ENCODE assay signal across 24 cellular contexts in genomic region chr17:52027081-52027480, GRCh38.
DNase-seq lines count a peak whose midpoint lies in the region; ATAC-seq and TF ChIP-seq lines count a peak whose summit lies in the region.
"Had no signal": no experiment of that assay in that cellular context is flagged by ENCODE, and none has a peak within 500 bp of the region (broad histone marks: within the 10 kb centered on the region; RNA-seq: fewer than 3 reads in every experiment).

No MANE protein-coding gene starts in this region.

- ATAC-seq in GM19452 (IDR thresholded peaks at IDR 0.05; ENCODE audit: unreplicated experiment) (no peak), sciatic nerve (no peak)
- ATAC-seq: activated naive CD8-positive, alpha-beta T cell treated with anti-CD3 and anti-CD28 coated beads, Interleukin-2, amount 50 U/mL, for 24 hours; natural killer cell treated with Interleukin-12 subunit alpha and Interleukin-12 subunit beta and Interleukin-15 and Interleukin-18, amount 100 ng/mL, for 72 hours had no signal

- no peak overlapping the region for H2AK5ac ChIP-seq in H9 (ENCODE audit: insufficient read length, low read length)

- H4K5ac ChIP-seq in H9 (ENCODE audit: insufficient read length, low read depth, low read length): no peak overlapping the region

- no peaks in the 10 kb centered on the region; a peak in 1 of 5 replicates for H3K9me3 Mint-ChIP-seq in H9
- H3K9me3 Mint-ChIP-seq: natural killer cell treated with Interleukin-12 subunit alpha and Interleukin-12 subunit beta and Interleukin-15 and Interleukin-18, amount 100 ng/mL, for 72 hours had no signal

- intact Hi-C loops in sciatic nerve (cut with DNase I): no loop called here

- H3K79me2 ChIP-seq in H9 (ENCODE audit: insufficient read depth, low read length) (no peaks in the 10 kb centered on the region), smooth muscle cell (ENCODE audit: low read depth) (no peaks in the 10 kb centered on the region)

- no peak overlapping the region for H4K8ac ChIP-seq in H9 (replicated peaks; ENCODE audit: insufficient read length, low read depth, low read length)

- H3K14ac ChIP-seq in H9 (ENCODE audit: insufficient read depth, low read length): no peak overlapping the region

- H2BK15ac ChIP-seq in H9 (ENCODE audit: low read depth, low read length): no peak overlapping the region

- H2BK20ac ChIP-seq in H9 (ENCODE audit: low read depth, low read length, poor library complexity, severe bottlenecking): no peak overlapping the region

- H3K9me3 ChIP-seq in H9 (ENCODE audit: control insufficient read depth, low read depth, low read length) (no peaks in the 10 kb centered on the region), adipocyte (ENCODE audit: control insufficient read depth, low read length) (no peaks in the 10 kb centered on the region), smooth muscle cell (replicated peaks; ENCODE audit: low read depth) (no peaks in the 10 kb centered on the region)
- H3K9me3 ChIP-seq: thyroid gland had no signal

- no peaks in the 10 kb centered on the region for H4K20me1 ChIP-seq in H9 (ENCODE audit: control insufficient read depth, insufficient read depth, insufficient read length)
- H4K20me1 ChIP-seq in smooth muscle cell (ENCODE audit: low read depth): no peaks in the 10 kb centered on the region

- no peaks in the 10 kb centered on the region for H3K4me1 ChIP-seq in H9 (ENCODE audit: insufficient read depth, low read length)
- peaks cover 28% of the 10 kb centered on the region for H3K4me1 ChIP-seq in adipocyte (ENCODE audit: control insufficient read depth, insufficient read depth, low read length)
- H3K4me1 ChIP-seq in smooth muscle cell (ENCODE audit: low read depth): no peaks in the 10 kb centered on the region

- H3K27ac ChIP-seq in H9 (ENCODE audit: insufficient read length, low read depth, low read length) (no peak overlapping the region), smooth muscle cell (ENCODE audit: low read depth) (peak overlapping the region; percentile 87)
- H3K27ac ChIP-seq: brain microvascular endothelial cell, KMS-11, thyroid gland had no signal

- peaks cover 3% of the 10 kb centered on the region for H3F3A ChIP-seq in smooth muscle cell (ENCODE audit: low read depth)

- H3K4me3 ChIP-seq in adipocyte (ENCODE audit: low read length) (peak overlapping the region; percentile 55), smooth muscle cell (no peak overlapping the region)
- H3K4me3 ChIP-seq: thyroid gland had no signal

- H2BK120ac ChIP-seq in H9 (ENCODE audit: low read depth, low read length, poor library complexity, severe bottlenecking): no peak overlapping the region

- no peak overlapping the region for H3K23ac ChIP-seq in H9 (ENCODE audit: insufficient read length, low read depth, low read length)

- no peak overlapping the region for H3K18ac ChIP-seq in H9 (ENCODE audit: insufficient read length, low read depth, low read length)

- H3K27ac Mint-ChIP-seq in H9: no peak overlapping the region
- H3K27ac Mint-ChIP-seq: activated naive CD8-positive, alpha-beta T cell treated with anti-CD3 and anti-CD28 coated beads, Interleukin-2, amount 50 U/mL, for 24 hours; CD8-positive, alpha-beta memory T cell; memory B cell; natural killer cell treated with Interleukin-12 subunit alpha and Interleukin-12 subunit beta and Interleukin-15 and Interleukin-18, amount 100 ng/mL, for 72 hours had no signal

- H4K91ac ChIP-seq in H9 (ENCODE audit: insufficient read length, low read depth, low read length): no peak overlapping the region

- no peak for TF ChIP-seq CTCF in H9 (conservative IDR thresholded peaks at IDR 0.05)
- no peak for TF ChIP-seq CTCF in smooth muscle cell (IDR thresholded peaks at IDR 0.05; ENCODE audit: borderline replicate concordance, insufficient read depth, poor library complexity, severe bottlenecking)

- H2AFZ ChIP-seq in H9 (ENCODE audit: low read length) (no peak overlapping the region), smooth muscle cell (ENCODE audit: low read depth) (no peak overlapping the region)

- no peak overlapping the region for H3K4me2 ChIP-seq in H9 (ENCODE audit: insufficient read depth, insufficient read length, low read length)
- peak overlapping the region; percentile 64 for H3K4me2 ChIP-seq in smooth muscle cell
- H3K4me2 ChIP-seq: KMS-11 had no signal

- no CpG with 5 or more reads among the region's 2 CpGs for WGBS in H9 (ENCODE audit: extremely low coverage, insufficient read length, low lambda C conversion rate)
- WGBS in smooth muscle cell (ENCODE audit: low lambda C conversion rate): 88% methylated on average over 2 of the region's 2 CpGs

- no peaks in the 10 kb centered on the region for H3K79me1 ChIP-seq in H9 (ENCODE audit: insufficient read depth, low read depth, low read length, poor library complexity, severe bottlenecking)

- no peak overlapping the region for H3K56ac ChIP-seq in H9 (ENCODE audit: insufficient read length, low read depth, low read length)

- H3K23me2 ChIP-seq in H9 (ENCODE audit: insufficient read length, low read depth, low read length, poor library complexity, severe bottlenecking): no peaks in the 10 kb centered on the region

- H3K4me3 Mint-ChIP-seq in H9: no peak overlapping the region
- H3K4me3 Mint-ChIP-seq: activated naive CD8-positive, alpha-beta T cell treated with anti-CD3 and anti-CD28 coated beads, Interleukin-2, amount 50 U/mL, for 24 hours; CD8-positive, alpha-beta memory T cell; memory B cell; natural killer cell treated with Interleukin-12 subunit alpha and Interleukin-12 subunit beta and Interleukin-15 and Interleukin-18, amount 100 ng/mL, for 72 hours had no signal

- H2BK5ac ChIP-seq in H9 (ENCODE audit: insufficient read length, low read length): no peak overlapping the region

- no peak for TF ChIP-seq POLR2A in erythroblast (IDR thresholded peaks at IDR 0.05; ENCODE audit: low read length)

- DNase-seq in H9: peak; percentile 60
- no peak for DNase-seq in adipocyte (ENCODE audit: low read depth)
- peak; percentile 77 for DNase-seq in islet precursor cell
- no peak for DNase-seq in smooth muscle cell (lab: John Stamatoyannopoulos, UW; ENCODE audit: unreplicated experiment)
- DNase-seq in erythroblast (lab: John Stamatoyannopoulos, UW): no peak
- DNase-seq in sciatic nerve (ENCODE audit: low spot score): no peak
- DNase-seq: activated CD4-positive, alpha-beta T cell treated with anti-CD3 and anti-CD28 coated beads for 48 hours; activated effector memory CD4-positive, alpha-beta T cell treated with Interleukin-2 at 50 U/mL for 16 hours; activated naive CD8-positive, alpha-beta T cell treated with anti-CD3 and anti-CD28 coated beads, Interleukin-2, amount 50 U/mL, for 24 hours; CD8-positive, alpha-beta memory T cell; cortex of kidney; DND-41; H7; kidney; NCI-H1048; NCI-H2081; stimulated activated CD4-positive, alpha-beta T cell treated with anti-CD3 and anti-CD28 coated beads, Interleukin-2, amount 100 ng/mL, for 48 hours; stimulated activated naive CD4-positive, alpha-beta T cell treated with Interleukin-2 at 50 U/mL for 16 hours; thyroid gland had no signal

- H3K9ac ChIP-seq in H9 (ENCODE audit: extremely low read depth, insufficient read length, low read length): no peak overlapping the region
- H3K9ac ChIP-seq in adipocyte (ENCODE audit: low read length): peak overlapping the region; percentile 29
- H3K9ac ChIP-seq in smooth muscle cell (ENCODE audit: low read depth): peak overlapping the region; percentile 38
- H3K9ac ChIP-seq: KMS-11 had no signal

- H3K4me1 Mint-ChIP-seq in H9: peaks cover 0 to 8% of the 10 kb centered on the region in 2 experiments; a peak in 2 of 4 replicates
- H3K4me1 Mint-ChIP-seq: activated naive CD8-positive, alpha-beta T cell treated with anti-CD3 and anti-CD28 coated beads, Interleukin-2, amount 50 U/mL, for 24 hours; CD8-positive, alpha-beta memory T cell; memory B cell had no signal

- H2BK12ac ChIP-seq in H9 (ENCODE audit: insufficient read length, low read depth, low read length): no peak overlapping the region

- no peaks in the 10 kb centered on the region for H3K27me3 ChIP-seq in H9 (ENCODE audit: insufficient read depth, low read length)
- H3K27me3 ChIP-seq in adipocyte (replicated peaks; ENCODE audit: control insufficient read depth, insufficient read depth, low read length): no peaks in the 10 kb centered on the region
- H3K27me3 ChIP-seq in smooth muscle cell (ENCODE audit: low read depth): no peaks in the 10 kb centered on the region
- H3K27me3 ChIP-seq: brain microvascular endothelial cell, thyroid gland had no signal

- no peak overlapping the region for H3T11ph ChIP-seq in H9 (ENCODE audit: low read length)

- no peaks in the 10 kb centered on the region for H3K27me3 Mint-ChIP-seq in H9 (ENCODE audit: low read depth)
- H3K27me3 Mint-ChIP-seq: CD8-positive, alpha-beta memory T cell; memory B cell had no signal

- H3K36me3 ChIP-seq in adipocyte (ENCODE audit: control insufficient read depth, insufficient read depth, low read length, severe bottlenecking) (no peaks in the 10 kb centered on the region), smooth muscle cell (ENCODE audit: low read depth) (no peaks in the 10 kb centered on the region)
- H3K36me3 ChIP-seq: brain microvascular endothelial cell, thyroid gland had no signal

- no peaks in the 10 kb centered on the region; a peak in 1 of 7 replicates for H3K36me3 Mint-ChIP-seq in H9 (ENCODE audit: insufficient read depth in 1 of 3, low read depth in 3 of 3)
- H3K36me3 Mint-ChIP-seq: CD8-positive, alpha-beta memory T cell; memory B cell; natural killer cell treated with Interleukin-12 subunit alpha and Interleukin-12 subunit beta and Interleukin-15 and Interleukin-18, amount 100 ng/mL, for 72 hours had no signal

- no peak overlapping the region for H3K4ac ChIP-seq in H9 (ENCODE audit: low read depth, low read length)

Comparison
In these comparisons a context has a peak if more than half of its experiments do, and no peak if none do; other contexts are left out.
1. DNase-seq: peak in H9 (single experiment) and islet precursor cell (single experiment); none in adipocyte (single experiment), smooth muscle cell (single experiment), erythroblast (0 of 2) and sciatic nerve (single experiment).